Comparison of ENCODE assay signal across 1 cellular context in the genomic region with DNA sequence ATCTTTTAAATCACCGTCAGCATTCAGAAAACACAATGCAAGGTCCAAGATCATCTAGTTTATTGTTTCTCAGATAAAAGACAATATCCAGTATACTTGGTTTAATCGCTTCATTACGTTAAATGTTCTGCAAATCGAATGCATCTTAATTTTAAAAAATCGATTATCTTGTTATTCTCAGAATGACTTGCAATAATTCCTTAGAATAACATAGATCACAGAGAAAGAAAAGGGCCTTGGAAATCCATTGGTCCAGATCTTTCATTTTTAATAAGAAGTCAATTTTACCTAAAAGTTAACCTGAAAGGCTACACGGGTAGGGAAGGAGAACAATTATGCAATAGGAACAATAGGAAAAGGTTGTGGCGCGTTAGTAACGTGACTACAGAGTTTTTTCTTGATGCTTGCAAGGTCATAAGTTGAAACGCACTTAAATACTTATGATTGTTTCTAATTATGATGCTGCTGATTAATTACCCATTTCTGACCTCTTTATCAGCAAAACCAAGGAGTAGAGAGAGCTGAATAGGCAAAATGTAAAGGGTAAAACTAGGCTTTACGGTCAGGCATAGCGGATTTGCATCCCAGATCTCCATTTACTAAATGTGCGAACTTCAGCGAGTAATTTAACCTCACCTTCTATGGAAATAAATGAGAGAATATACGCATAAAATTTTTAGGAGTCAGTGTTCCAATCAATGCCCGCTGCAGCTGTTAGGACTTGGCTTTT.
TF ChIP-seq lines count a peak whose summit lies in the region.

No MANE protein-coding gene starts in this region.

TF ChIP-seq in IMR-90, 13 proteins besides CTCF, POLR2A, EP300 and RAD21:
- no peak for TF ChIP-seq CHD1 (IDR thresholded peaks at IDR 0.05; ENCODE audit: low read depth, low read length)
- TF ChIP-seq NFE2L2 (IDR thresholded peaks at IDR 0.05; ENCODE audit: low read depth, low read length), result 0 out of 2 replicates have a peak, but pooled peaks have one; percentile 37
